1 cellular context compared by ENCODE assay signal in the genomic region with DNA sequence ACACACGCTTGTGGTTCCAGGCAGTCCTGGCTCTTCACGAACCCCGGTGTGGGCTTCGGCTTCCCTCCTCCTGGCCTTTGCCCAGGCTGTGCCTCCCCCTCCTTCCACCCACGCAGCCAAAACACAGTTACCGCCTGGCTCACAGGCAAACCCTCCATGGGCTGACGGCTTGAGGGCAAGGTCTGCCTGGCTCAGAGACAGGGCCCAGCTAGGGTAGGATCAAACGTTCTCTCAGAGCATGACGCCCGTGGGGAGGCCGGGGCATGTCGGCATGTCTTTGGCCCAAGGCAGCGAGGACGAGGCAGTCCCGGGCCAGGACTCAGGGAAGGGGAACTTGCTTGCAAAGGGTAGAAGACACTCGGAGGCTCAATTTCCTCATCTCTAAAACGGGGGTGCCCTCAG.
TF ChIP-seq lines count a peak whose summit lies in the region.

No MANE protein-coding gene starts in this region.

TF ChIP-seq in HepG2, 621 proteins besides CTCF, POLR2A, EP300 and RAD21 (continued from another document and continues in another):
- TF ChIP-seq, protein P1, sequence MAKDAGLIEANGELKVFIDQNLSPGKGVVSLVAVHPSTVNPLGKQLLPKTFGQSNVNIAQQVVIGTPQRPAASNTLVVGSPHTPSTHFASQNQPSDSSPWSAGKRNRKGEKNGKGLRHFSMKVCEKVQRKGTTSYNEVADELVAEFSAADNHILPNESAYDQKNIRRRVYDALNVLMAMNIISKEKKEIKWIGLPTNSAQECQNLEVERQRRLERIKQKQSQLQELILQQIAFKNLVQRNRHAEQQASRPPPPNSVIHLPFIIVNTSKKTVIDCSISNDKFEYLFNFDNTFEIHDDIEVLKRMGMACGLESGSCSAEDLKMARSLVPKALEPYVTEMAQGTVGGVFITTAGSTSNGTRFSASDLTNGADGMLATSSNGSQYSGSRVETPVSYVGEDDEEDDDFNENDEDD (CRISPR knock-in tag; IDR thresholded peaks at IDR 0.05; ENCODE audit: borderline replicate concordance) = 0 out of 2 replicates have a peak, but pooled peaks have one; percentile 41
- TF ChIP-seq PCBP2 (optimal IDR thresholded peaks at IDR 0.05; ENCODE audit: low read depth, low read length, poor library complexity, severe bottlenecking) (no peak), CHD2 (IDR thresholded peaks at IDR 0.05; ENCODE audit: low read depth, low read length) (no peak), ZNF839 (CRISPR knock-in tag; IDR thresholded peaks at IDR 0.05; ENCODE audit: borderline replicate concordance) (no peak), POGK (CRISPR knock-in tag; conservative IDR thresholded peaks at IDR 0.05) (no peak), YEATS4 (CRISPR knock-in tag; IDR thresholded peaks at IDR 0.05; ENCODE audit: borderline replicate concordance) (0 out of 2 replicates have a peak, but pooled peaks have one; percentile 46), ZNF10 (CRISPR knock-in tag; IDR thresholded peaks at IDR 0.05; ENCODE audit: borderline replicate concordance, low read depth) (no peak), ARNT (IDR thresholded peaks at IDR 0.05) (no peak), KDM1A (CRISPR knock-in tag; IDR thresholded peaks at IDR 0.05) (0 out of 2 replicates have a peak, but pooled peaks have one; percentile 21), SMAD3 (CRISPR knock-in tag; IDR thresholded peaks at IDR 0.05) (no peak), TBX2 (CRISPR knock-in tag; IDR thresholded peaks at IDR 0.05; ENCODE audit: borderline replicate concordance) (no peak), ZNF652 (CRISPR knock-in tag; IDR thresholded peaks at IDR 0.05; ENCODE audit: borderline replicate concordance, low read depth) (no peak), ZSCAN9 (CRISPR knock-in tag; IDR thresholded peaks at IDR 0.05; ENCODE audit: borderline replicate concordance) (peak; percentile 34; the same call in 1 of the 2 replicates), AFF4 (CRISPR knock-in tag; IDR thresholded peaks at IDR 0.05) (no peak), ZNF292 (CRISPR knock-in tag; IDR thresholded peaks at IDR 0.05; ENCODE audit: borderline replicate concordance, low read depth) (peak; percentile 75; the same call in 1 of the 2 replicates), PHB2 (IDR thresholded peaks at IDR 0.05; ENCODE audit: partially characterized antibody) (no peak), SAFB2 (CRISPR knock-in tag; IDR thresholded peaks at IDR 0.05; ENCODE audit: borderline replicate concordance, low read depth) (no peak), ZNF484 (CRISPR knock-in tag; IDR thresholded peaks at IDR 0.05; ENCODE audit: borderline replicate concordance, low read depth) (no peak), ZFYVE20 (CRISPR knock-in tag; IDR thresholded peaks at IDR 0.05; ENCODE audit: borderline replicate concordance, low read depth) (no peak), ZNF160 (CRISPR knock-in tag; IDR thresholded peaks at IDR 0.05) (no peak), ZNF646 (CRISPR knock-in tag; IDR thresholded peaks at IDR 0.05) (no peak), ZBTB7A (CRISPR knock-in tag; IDR thresholded peaks at IDR 0.05) (peak; percentile 77; the same call in 1 of the 2 replicates), RBFOX2 (IDR thresholded peaks at IDR 0.05; ENCODE audit: low read depth, low read length) (0 out of 2 replicates have a peak, but pooled peaks have one; percentile 28)
- TF ChIP-seq, protein P2, sequence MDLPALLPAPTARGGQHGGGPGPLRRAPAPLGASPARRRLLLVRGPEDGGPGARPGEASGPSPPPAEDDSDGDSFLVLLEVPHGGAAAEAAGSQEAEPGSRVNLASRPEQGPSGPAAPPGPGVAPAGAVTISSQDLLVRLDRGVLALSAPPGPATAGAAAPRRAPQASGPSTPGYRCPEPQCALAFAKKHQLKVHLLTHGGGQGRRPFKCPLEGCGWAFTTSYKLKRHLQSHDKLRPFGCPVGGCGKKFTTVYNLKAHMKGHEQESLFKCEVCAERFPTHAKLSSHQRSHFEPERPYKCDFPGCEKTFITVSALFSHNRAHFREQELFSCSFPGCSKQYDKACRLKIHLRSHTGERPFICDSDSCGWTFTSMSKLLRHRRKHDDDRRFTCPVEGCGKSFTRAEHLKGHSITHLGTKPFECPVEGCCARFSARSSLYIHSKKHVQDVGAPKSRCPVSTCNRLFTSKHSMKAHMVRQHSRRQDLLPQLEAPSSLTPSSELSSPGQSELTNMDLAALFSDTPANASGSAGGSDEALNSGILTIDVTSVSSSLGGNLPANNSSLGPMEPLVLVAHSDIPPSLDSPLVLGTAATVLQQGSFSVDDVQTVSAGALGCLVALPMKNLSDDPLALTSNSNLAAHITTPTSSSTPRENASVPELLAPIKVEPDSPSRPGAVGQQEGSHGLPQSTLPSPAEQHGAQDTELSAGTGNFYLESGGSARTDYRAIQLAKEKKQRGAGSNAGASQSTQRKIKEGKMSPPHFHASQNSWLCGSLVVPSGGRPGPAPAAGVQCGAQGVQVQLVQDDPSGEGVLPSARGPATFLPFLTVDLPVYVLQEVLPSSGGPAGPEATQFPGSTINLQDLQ (CRISPR knock-in tag; IDR thresholded peaks at IDR 0.05) = no peak
- TF ChIP-seq, protein P3, sequence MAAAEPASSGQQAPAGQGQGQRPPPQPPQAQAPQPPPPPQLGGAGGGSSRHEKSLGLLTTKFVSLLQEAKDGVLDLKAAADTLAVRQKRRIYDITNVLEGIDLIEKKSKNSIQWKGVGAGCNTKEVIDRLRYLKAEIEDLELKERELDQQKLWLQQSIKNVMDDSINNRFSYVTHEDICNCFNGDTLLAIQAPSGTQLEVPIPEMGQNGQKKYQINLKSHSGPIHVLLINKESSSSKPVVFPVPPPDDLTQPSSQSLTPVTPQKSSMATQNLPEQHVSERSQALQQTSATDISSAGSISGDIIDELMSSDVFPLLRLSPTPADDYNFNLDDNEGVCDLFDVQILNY (CRISPR knock-in tag; conservative IDR thresholded peaks at IDR 0.05) = no peak
- TF ChIP-seq, protein P4, sequence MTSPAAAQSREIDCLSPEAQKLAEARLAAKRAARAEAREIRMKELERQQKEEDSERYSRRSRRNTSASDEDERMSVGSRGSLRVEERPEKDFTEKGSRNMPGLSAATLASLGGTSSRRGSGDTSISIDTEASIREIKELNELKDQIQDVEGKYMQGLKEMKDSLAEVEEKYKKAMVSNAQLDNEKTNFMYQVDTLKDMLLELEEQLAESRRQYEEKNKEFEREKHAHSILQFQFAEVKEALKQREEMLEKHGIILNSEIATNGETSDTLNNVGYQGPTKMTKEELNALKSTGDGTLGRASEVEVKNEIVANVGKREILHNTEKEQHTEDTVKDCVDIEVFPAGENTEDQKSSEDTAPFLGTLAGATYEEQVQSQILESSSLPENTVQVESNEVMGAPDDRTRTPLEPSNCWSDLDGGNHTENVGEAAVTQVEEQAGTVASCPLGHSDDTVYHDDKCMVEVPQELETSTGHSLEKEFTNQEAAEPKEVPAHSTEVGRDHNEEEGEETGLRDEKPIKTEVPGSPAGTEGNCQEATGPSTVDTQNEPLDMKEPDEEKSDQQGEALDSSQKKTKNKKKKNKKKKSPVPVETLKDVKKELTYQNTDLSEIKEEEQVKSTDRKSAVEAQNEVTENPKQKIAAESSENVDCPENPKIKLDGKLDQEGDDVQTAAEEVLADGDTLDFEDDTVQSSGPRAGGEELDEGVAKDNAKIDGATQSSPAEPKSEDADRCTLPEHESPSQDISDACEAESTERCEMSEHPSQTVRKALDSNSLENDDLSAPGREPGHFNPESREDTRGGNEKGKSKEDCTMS (CRISPR knock-in tag; conservative IDR thresholded peaks at IDR 0.05) = no peak
- TF ChIP-seq, protein P5, sequence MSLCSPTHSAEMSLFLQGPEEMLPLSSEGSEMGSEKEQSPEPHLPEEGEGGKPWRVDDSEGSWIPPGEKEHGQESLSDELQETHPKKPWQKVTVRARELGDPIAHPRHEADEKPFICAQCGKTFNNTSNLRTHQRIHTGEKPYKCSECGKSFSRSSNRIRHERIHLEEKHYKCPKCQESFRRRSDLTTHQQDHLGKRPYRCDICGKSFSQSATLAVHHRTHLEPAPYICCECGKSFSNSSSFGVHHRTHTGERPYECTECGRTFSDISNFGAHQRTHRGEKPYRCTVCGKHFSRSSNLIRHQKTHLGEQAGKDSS (CRISPR knock-in tag; IDR thresholded peaks at IDR 0.05; ENCODE audit: borderline replicate concordance, low read depth) = 0 out of 2 replicates have a peak, but pooled peaks have one; percentile 65
- TF ChIP-seq, protein P6, sequence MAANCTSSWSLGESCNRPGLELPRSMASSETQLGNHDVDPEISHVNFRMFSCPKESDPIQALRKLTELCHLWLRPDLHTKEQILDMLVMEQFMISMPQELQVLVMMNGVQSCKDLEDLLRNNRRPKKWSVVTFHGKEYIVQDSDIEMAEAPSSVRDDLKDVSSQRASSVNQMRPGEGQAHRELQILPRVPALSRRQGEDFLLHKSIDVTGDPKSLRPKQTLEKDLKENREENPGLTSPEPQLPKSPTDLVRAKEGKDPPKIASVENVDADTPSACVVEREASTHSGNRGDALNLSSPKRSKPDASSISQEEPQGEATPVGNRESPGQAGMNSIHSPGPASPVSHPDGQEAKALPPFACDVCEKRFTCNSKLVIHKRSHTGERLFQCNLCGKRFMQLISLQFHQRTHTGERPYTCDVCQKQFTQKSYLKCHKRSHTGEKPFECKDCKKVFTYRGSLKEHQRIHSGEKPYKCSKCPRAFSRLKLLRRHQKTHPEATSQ (CRISPR knock-in tag; IDR thresholded peaks at IDR 0.05; ENCODE audit: borderline replicate concordance) = no peak
